1 cellular context compared by ENCODE assay signal in the genomic region with DNA sequence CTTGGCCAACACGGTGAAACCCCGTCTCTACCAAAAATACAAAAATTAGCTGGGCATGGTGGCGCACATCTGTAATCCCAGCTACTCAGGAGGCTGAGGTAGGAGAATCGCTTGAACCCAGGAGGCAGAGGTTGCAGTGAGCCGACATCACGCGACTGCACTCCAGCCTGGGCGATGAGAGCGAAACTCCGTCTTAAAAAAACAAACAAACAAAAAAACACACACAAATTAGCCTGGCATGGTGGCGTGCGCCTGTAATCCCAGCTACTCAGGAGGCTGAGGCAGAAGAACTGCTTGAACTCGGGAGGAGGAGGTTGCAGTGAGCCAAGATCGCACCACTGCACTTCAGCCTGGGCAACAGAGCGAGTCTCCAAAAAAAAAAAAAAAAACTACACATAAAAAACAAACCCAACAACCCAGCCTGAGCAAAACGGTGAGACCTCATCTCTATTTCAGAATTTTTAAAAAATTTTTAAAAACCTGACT.
TF ChIP-seq lines count a peak whose summit lies in the region.

No MANE protein-coding gene starts in this region.

TF ChIP-seq in HepG2, 621 proteins besides CTCF, POLR2A, EP300 and RAD21 (continued from another document):
- TF ChIP-seq, protein P1, sequence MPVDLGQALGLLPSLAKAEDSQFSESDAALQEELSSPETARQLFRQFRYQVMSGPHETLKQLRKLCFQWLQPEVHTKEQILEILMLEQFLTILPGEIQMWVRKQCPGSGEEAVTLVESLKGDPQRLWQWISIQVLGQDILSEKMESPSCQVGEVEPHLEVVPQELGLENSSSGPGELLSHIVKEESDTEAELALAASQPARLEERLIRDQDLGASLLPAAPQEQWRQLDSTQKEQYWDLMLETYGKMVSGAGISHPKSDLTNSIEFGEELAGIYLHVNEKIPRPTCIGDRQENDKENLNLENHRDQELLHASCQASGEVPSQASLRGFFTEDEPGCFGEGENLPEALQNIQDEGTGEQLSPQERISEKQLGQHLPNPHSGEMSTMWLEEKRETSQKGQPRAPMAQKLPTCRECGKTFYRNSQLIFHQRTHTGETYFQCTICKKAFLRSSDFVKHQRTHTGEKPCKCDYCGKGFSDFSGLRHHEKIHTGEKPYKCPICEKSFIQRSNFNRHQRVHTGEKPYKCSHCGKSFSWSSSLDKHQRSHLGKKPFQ (CRISPR knock-in tag; IDR thresholded peaks at IDR 0.05; ENCODE audit: insufficient replicate concordance), result peak; percentile 35
- TF ChIP-seq, protein P2, sequence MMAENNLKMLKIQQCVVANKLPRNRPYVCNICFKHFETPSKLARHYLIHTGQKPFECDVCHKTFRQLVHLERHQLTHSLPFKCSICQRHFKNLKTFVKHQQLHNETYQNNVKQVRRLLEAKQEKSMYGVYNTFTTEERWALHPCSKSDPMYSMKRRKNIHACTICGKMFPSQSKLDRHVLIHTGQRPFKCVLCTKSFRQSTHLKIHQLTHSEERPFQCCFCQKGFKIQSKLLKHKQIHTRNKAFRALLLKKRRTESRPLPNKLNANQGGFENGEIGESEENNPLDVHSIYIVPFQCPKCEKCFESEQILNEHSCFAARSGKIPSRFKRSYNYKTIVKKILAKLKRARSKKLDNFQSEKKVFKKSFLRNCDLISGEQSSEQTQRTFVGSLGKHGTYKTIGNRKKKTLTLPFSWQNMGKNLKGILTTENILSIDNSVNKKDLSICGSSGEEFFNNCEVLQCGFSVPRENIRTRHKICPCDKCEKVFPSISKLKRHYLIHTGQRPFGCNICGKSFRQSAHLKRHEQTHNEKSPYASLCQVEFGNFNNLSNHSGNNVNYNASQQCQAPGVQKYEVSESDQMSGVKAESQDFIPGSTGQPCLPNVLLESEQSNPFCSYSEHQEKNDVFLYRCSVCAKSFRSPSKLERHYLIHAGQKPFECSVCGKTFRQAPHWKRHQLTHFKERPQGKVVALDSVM (CRISPR knock-in tag; IDR thresholded peaks at IDR 0.05), result peak; percentile 46; the same call in 1 of the 2 replicates
- TF ChIP-seq HIVEP1 (CRISPR knock-in tag; IDR thresholded peaks at IDR 0.05) (0 out of 2 replicates have a peak, but pooled peaks have one; percentile 9), ZNF432 (CRISPR knock-in tag; IDR thresholded peaks at IDR 0.05; ENCODE audit: borderline replicate concordance) (0 out of 2 replicates have a peak, but pooled peaks have one; percentile 57)
